ENCODE assay signal across 8 cellular contexts in the genomic region with DNA sequence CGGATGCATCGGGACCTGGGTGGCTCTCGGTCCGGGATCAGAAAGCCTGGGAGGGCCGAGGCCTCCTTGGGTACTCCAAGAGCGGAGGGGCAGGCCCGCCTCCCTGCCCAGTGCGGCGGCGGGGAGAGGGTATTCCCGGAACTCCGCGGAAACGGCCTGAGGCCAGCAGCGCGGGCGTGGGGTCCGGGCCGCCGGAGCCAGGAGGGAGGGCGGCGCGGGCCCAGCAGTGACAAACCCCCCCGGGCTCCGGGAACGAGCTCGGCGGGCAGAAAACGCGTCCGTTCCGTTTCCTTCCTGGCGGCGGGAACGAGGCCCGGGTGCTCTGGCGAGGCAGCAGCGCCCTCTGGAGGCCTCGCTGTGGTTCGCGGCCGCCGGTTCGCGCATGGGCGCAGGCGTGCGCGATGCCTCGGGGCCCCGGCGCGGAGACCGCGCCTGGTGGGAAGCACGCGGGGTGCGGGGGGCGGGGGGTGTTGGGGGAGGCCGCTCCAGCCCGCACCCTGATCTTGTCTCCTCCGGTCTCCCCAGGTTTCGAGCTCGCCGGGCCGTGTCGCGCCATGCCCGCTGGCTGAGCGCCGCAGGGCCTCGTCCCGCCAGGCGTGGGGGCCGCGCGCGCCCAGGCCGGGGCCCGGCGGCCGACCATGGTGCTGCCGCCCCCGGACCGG. TPM values are rescaled to one million over a fixed set of nuclear protein-coding genes. Genes with fewer than 3 reads are reported as not detected.
DNase-seq lines count a peak whose midpoint lies in the region; ATAC-seq lines count a peak whose summit lies in the region.

No MANE protein-coding gene starts in this region.

- H3K36me3 Mint-ChIP-seq in activated CD8-positive, alpha-beta T cell treated with anti-CD3 and anti-CD28 coated beads, Interleukin-2, amount 10 ng/mL, durations not matched to agents 7 days and 5 days (ENCODE audit: low read depth): no peaks in the 10 kb centered on the region
- H3K36me3 Mint-ChIP-seq in memory B cell: no peaks in the 10 kb centered on the region

- H3K27ac Mint-ChIP-seq in activated CD8-positive, alpha-beta T cell treated with anti-CD3 and anti-CD28 coated beads, Interleukin-2, amount 10 ng/mL, durations not matched to agents 7 days and 5 days: peak overlapping the region; percentile 39
- peak overlapping the region; percentile 53 for H3K27ac Mint-ChIP-seq in memory B cell

- H3K4me1 Mint-ChIP-seq in activated CD8-positive, alpha-beta T cell treated with anti-CD3 and anti-CD28 coated beads, Interleukin-2, amount 10 ng/mL, durations not matched to agents 7 days and 5 days (ENCODE audit: low read depth): peaks cover 37% of the 10 kb centered on the region
- peaks cover 46% of the 10 kb centered on the region for H3K4me1 Mint-ChIP-seq in memory B cell

- H3K27me3 Mint-ChIP-seq in activated CD8-positive, alpha-beta T cell treated with anti-CD3 and anti-CD28 coated beads, Interleukin-2, amount 10 ng/mL, durations not matched to agents 7 days and 5 days (ENCODE audit: low read depth): peaks cover 24% of the 10 kb centered on the region
- peaks cover 10% of the 10 kb centered on the region for H3K27me3 Mint-ChIP-seq in memory B cell

- H3K4me3 Mint-ChIP-seq in activated CD8-positive, alpha-beta T cell treated with anti-CD3 and anti-CD28 coated beads, Interleukin-2, amount 10 ng/mL, durations not matched to agents 7 days and 5 days: peak overlapping the region; percentile 73
- H3K4me3 Mint-ChIP-seq in memory B cell: peak overlapping the region; percentile 77

- POLR2A ChIA-PET in activated CD8-positive, alpha-beta T cell treated with anti-CD3 and anti-CD28 coated beads, Interleukin-2, amount 10 ng/mL, durations not matched to agents 7 days and 5 days (lab: Charles Lee): interaction anchor here (0.6 to 2.2 kb wide), 5 partner anchors 37 to 463 kb away, joined by 3 to 11 read pairs (median 3); partner anchors contain the start of gene GPR132

- CTCF ChIA-PET in activated CD8-positive, alpha-beta T cell treated with anti-CD3 and anti-CD28 coated beads, Interleukin-2, amount 10 ng/mL, durations not matched to agents 7 days and 5 days (lab: Charles Lee): interaction anchor here (0.6 to 2.9 kb wide), 14 partner anchors 10 to 280 kb away, joined by 3 to 17 read pairs (median 4); partner anchors contain the start of genes BTBD6, PACS2 and TEX22

- H3K4me3 ChIP-seq in H7 (ENCODE audit: insufficient read depth, low read depth, low read length): peak overlapping the region; percentile 34

- no peaks in the 10 kb centered on the region for H3K9me3 Mint-ChIP-seq in activated CD8-positive, alpha-beta T cell treated with anti-CD3 and anti-CD28 coated beads, Interleukin-2, amount 10 ng/mL, durations not matched to agents 7 days and 5 days (ENCODE audit: insufficient read depth)
- no peaks in the 10 kb centered on the region for H3K9me3 Mint-ChIP-seq in memory B cell

- peaks cover 35% of the 10 kb centered on the region for H3K27me3 ChIP-seq in H7 (ENCODE audit: control insufficient read depth, insufficient read depth, low read length)

- ATAC-seq in activated CD8-positive, alpha-beta T cell treated with anti-CD3 and anti-CD28 coated beads, Interleukin-2, amount 10 ng/mL, durations not matched to agents 7 days and 5 days: peak; percentile 73
- ATAC-seq in memory B cell (ENCODE audit: low read depth) (peak; percentile 57), HG03571 (IDR thresholded peaks at IDR 0.05; ENCODE audit: unreplicated experiment) (no peak)

- no peaks in the 10 kb centered on the region for H3K36me3 ChIP-seq in H7 (replicated peaks; ENCODE audit: control insufficient read depth, insufficient read depth, low read length)

- peak; percentile 60 to 66 for DNase-seq in AML-193 (lab: John Stamatoyannopoulos, UW)
- peak; percentile 98 for DNase-seq in H7
- DNase-seq in NCI-H510A treated with DMSO at 0.1 percent for 48 hours (lab: John Stamatoyannopoulos, UW): peak; percentile 64
- DNase-seq in activated CD8-positive, alpha-beta T cell treated with anti-CD3 and anti-CD28 coated beads, Interleukin-2, amount 10 ng/mL, durations not matched to agents 7 days and 5 days: peak; percentile 86
- peak; percentile 68 for DNase-seq in effector CD4-positive, alpha-beta T cell
- DNase-seq in memory B cell (ENCODE audit: low spot score in 2 of 2): peak; percentile 85 to 90
- DNase-seq in stimulated activated CD4-positive, alpha-beta T cell treated with anti-CD3 and anti-CD28 coated beads, TNF-alpha, amount 100 ng/mL, for 24 hours (ENCODE audit: low read depth in 3 of 3): peak; percentile 61 to 81 (median 64)

RNA-seq across cellular contexts. Expression of gene TMEM121, which starts 1.9 kb away (rescaled TPM):
- 0.67 and 0.80 TPM in 2 replicates for total RNA-seq in H7 (2014; rRNA removed; shearing (Covaris generic))
- total RNA-seq in activated CD8-positive, alpha-beta T cell treated with anti-CD3 and anti-CD28 coated beads, Interleukin-2, amount 10 ng/mL, durations not matched to agents 7 days and 5 days: 1 to 10 TPM; 8.6 to 9.2 TPM

RNA-seq across cellular contexts. Expression of gene TEDC1, which starts 37.3 kb away (rescaled TPM):
- 24.5 and 28.5 TPM in 2 replicates for total RNA-seq in H7 (2014; rRNA removed; shearing (Covaris generic))
- total RNA-seq in activated CD8-positive, alpha-beta T cell treated with anti-CD3 and anti-CD28 coated beads, Interleukin-2, amount 10 ng/mL, durations not matched to agents 7 days and 5 days: 10 to 100 TPM; 56.5 to 61.8 TPM

RNA-seq across cellular contexts. Expression of gene CRIP1, which starts 41.6 kb away (rescaled TPM):
- total RNA-seq in H7 (2014; rRNA removed; shearing (Covaris generic)): 0.96 and 5.4 TPM in 2 replicates
- 100 to 1,000 TPM; 587 to 613 TPM for total RNA-seq in activated CD8-positive, alpha-beta T cell treated with anti-CD3 and anti-CD28 coated beads, Interleukin-2, amount 10 ng/mL, durations not matched to agents 7 days and 5 days

RNA-seq across cellular contexts. Expression of gene CRIP2, which starts 53.7 kb away (rescaled TPM):
- total RNA-seq in H7 (2014; rRNA removed; shearing (Covaris generic)): 3.7 and 8.7 TPM in 2 replicates
- total RNA-seq in activated CD8-positive, alpha-beta T cell treated with anti-CD3 and anti-CD28 coated beads, Interleukin-2, amount 10 ng/mL, durations not matched to agents 7 days and 5 days: under 1 TPM; 0.21 to 0.31 TPM

Comparison
In these comparisons a context has a peak if more than half of its experiments do, and no peak if none do; other contexts are left out.
1. RNA of gene CRIP1, which starts 41.6 kb away (total RNA-seq): 587 to 613 TPM in activated CD8-positive, alpha-beta T cell treated with anti-CD3 and anti-CD28 coated beads, Interleukin-2, amount 10 ng/mL, durations not matched to agents 7 days and 5 days; 0.96 to 5.4 TPM in H7; every median in the first group is over 10 times any median in the second.
2. Peak in every context shown above with its lines, with median percentiles within 50 percentile points of each other: DNase-seq.